ENCODE assay signal across 9 cellular contexts in genomic region chr4:54226399-54227260, GRCh38. TPM values are rescaled to one million over a fixed set of nuclear protein-coding genes. Genes with fewer than 3 reads are reported as not detected.
A peak's percentile ranks its signal among the peaks of the same experiment; 100 is the strongest.
DNase-seq lines count a peak whose midpoint lies in the region; ATAC-seq, FAIRE-seq and TF ChIP-seq lines count a peak whose summit lies in the region.
"Had no signal": no experiment of that assay in that cellular context is flagged by ENCODE, and none has a peak within 500 bp of the region (broad histone marks: within the 10 kb centered on the region; RNA-seq: fewer than 3 reads in every experiment).

No MANE protein-coding gene starts in this region.

- in situ Hi-C loops in HepG2 (cut with HindIII; ENCODE audit: extremely low pct_ligation_motif_present, low pct_unique_long_range_greater_than_20kb): loop anchor here (5.0 to 25.0 kb wide), 6 partner anchors 322 to 1212 kb away; no protein-coding TSS in a partner anchor

- TF ChIP-seq RAD21 in HepG2 (CRISPR knock-in tag; IDR thresholded peaks at IDR 0.05): no peak

- no peaks in the 10 kb centered on the region for H3K36me3 Mint-ChIP-seq in T-helper 1 cell treated with Interleukin-12 subunit alpha and Interleukin-12 subunit beta and Interleukin-4 antibody, amounts not matched to agents 30 μg/mL and 1 μg/mL, for 36 hours (ENCODE audit: low read depth)

- H3K9ac ChIP-seq in HepG2 (ENCODE audit: insufficient read depth, low read depth, low read length): no peak overlapping the region

- no peaks in the 10 kb centered on the region for H4K20me1 ChIP-seq in HepG2 (ENCODE audit: insufficient read depth, low read length)

- TF ChIP-seq EP300 in HepG2 (IDR thresholded peaks at IDR 0.05; ENCODE audit: low read depth in 2 of 2, low read length in 2 of 2) (no peak), HepG2 (CRISPR knock-in tag; IDR thresholded peaks at IDR 0.05; ENCODE audit: borderline replicate concordance) (no peak), suprapubic skin (IDR thresholded peaks at IDR 0.05) (no peak)

- H3K27ac ChIP-seq in HepG2 (ENCODE audit: extremely low read length, insufficient read depth, low read length) (no peak overlapping the region), suprapubic skin (peak overlapping the region; percentile 70)

- H3K36me3 ChIP-seq in bronchial epithelial cell (ENCODE audit: control insufficient read depth, insufficient read depth, low read length): no peaks in the 10 kb centered on the region
- no peaks in the 10 kb centered on the region for H3K36me3 ChIP-seq in HepG2 (replicated peaks in 1 of 2; ENCODE audit: control insufficient read depth in 1 of 2, insufficient read depth in 2 of 2, low read length in 2 of 2)
- H3K36me3 ChIP-seq in suprapubic skin: no peaks in the 10 kb centered on the region

- H3K27me3 Mint-ChIP-seq in T-helper 1 cell treated with Interleukin-12 subunit alpha and Interleukin-12 subunit beta and Interleukin-4 antibody, amounts not matched to agents 30 μg/mL and 1 μg/mL, for 36 hours (ENCODE audit: low read depth): peaks cover 82% of the 10 kb centered on the region

- H3K4me1 ChIP-seq in HepG2 (ENCODE audit: insufficient read depth, low read length) (peaks cover 22% of the 10 kb centered on the region), suprapubic skin (peaks cover 67% of the 10 kb centered on the region)

- no peak for FAIRE-seq in bronchial epithelial cell (lab: Jason Lieb, UNC)
- FAIRE-seq in HepG2 (lab: Jason Lieb, UNC): no peak
- FAIRE-seq: D721Med had no signal

- TF ChIP-seq CTCF in bronchial epithelial cell (IDR thresholded peaks at IDR 0.05; ENCODE audit: insufficient read depth, low read length, severe bottlenecking) (no peak), HepG2 (CRISPR knock-in tag; IDR thresholded peaks at IDR 0.05) (no peak), suprapubic skin (IDR thresholded peaks at IDR 0.05) (no peak)

- H3K4me3 ChIP-seq in bronchial epithelial cell (ENCODE audit: low read depth, low read length) (peak overlapping the region; percentile 25), HepG2 (replicated peaks in 1 of 3; ENCODE audit: insufficient read depth in 1 of 3, low read depth in 2 of 3, low read length in 3 of 3) (peak overlapping the region in 1 of 3 experiments; percentile 32; a peak in 1 of 6 replicates), suprapubic skin (peak overlapping the region; percentile 54)

- intact Hi-C loops in HepG2 (cut with micrococcal nuclease; ENCODE audit: unreplicated experiment): no loop called here

- ATAC-seq in HepG2: no peak
- no peak for ATAC-seq in GM21515 (IDR thresholded peaks at IDR 0.05; ENCODE audit: unreplicated experiment)

- DNase-seq in T-helper 1 cell (no peak), bronchial epithelial cell (ENCODE audit: low read depth) (no peak), HepG2 (ENCODE audit: low spot score) (no peak), suprapubic skin (ENCODE audit: low spot score in 2 of 2) (peak; percentile 80 to 87)
- no peak for DNase-seq in activated CD8-positive, alpha-beta memory T cell treated with anti-CD3 and anti-CD28 coated beads, Interleukin-2, amount 50 U/mL, for 48 hours
- no peak for DNase-seq in stimulated activated CD4-positive, alpha-beta T cell treated with anti-CD3 and anti-CD28 coated beads, Interleukin-4, amount 100 ng/mL, for 1 hour

- no peak overlapping the region for H2AFZ ChIP-seq in HepG2 (ENCODE audit: low read length)

- CTCF ChIA-PET in HepG2 (lab: Yijun Ruan, JAX; ENCODE audit: low intra/inter-chr PET ratio, low total read pairs): no interaction called here

- no peak for TF ChIP-seq POLR2A in HepG2 (IDR thresholded peaks at IDR 0.05; ENCODE audit: insufficient read depth in 1 of 2, low read depth in 2 of 2, low read length in 2 of 2)
- TF ChIP-seq POLR2A in suprapubic skin (IDR thresholded peaks at IDR 0.05): peak in 1 of 2 donors; percentile 60

- peak overlapping the region; percentile 20 for H3K27ac Mint-ChIP-seq in T-helper 1 cell treated with Interleukin-12 subunit alpha and Interleukin-12 subunit beta and Interleukin-4 antibody, amounts not matched to agents 30 μg/mL and 1 μg/mL, for 36 hours

- WGBS in HepG2 (ENCODE audit: low lambda C conversion rate): 56% methylated on average over 30 of the region's 47 CpGs
- 4% methylated on average over 33 of the region's 47 CpGs for WGBS in suprapubic skin

- no peaks in the 10 kb centered on the region for H3K9me3 Mint-ChIP-seq in T-helper 1 cell treated with Interleukin-12 subunit alpha and Interleukin-12 subunit beta and Interleukin-4 antibody, amounts not matched to agents 30 μg/mL and 1 μg/mL, for 36 hours

- no TSS peak for BruUV-seq in HepG2 (replicated peaks; lab: Mats Ljungman, UMichigan)

- H3K27me3 ChIP-seq in bronchial epithelial cell (ENCODE audit: control insufficient read depth, insufficient read depth, low read length) (peaks cover 26% of the 10 kb centered on the region), HepG2 (ENCODE audit: control insufficient read depth in 1 of 2, insufficient read depth in 2 of 2, low read length in 2 of 2) (peaks cover 14 to 75% of the 10 kb centered on the region in 2 experiments), suprapubic skin (peaks cover 88% of the 10 kb centered on the region)

- H3K9me3 ChIP-seq in HepG2 (ENCODE audit: low read length) (no peaks in the 10 kb centered on the region), suprapubic skin (no peaks in the 10 kb centered on the region)

- peak overlapping the region; percentile 59 for H3K4me3 Mint-ChIP-seq in T-helper 1 cell treated with Interleukin-12 subunit alpha and Interleukin-12 subunit beta and Interleukin-4 antibody, amounts not matched to agents 30 μg/mL and 1 μg/mL, for 36 hours

- H3K79me2 ChIP-seq in HepG2 (ENCODE audit: insufficient read depth, low read length): no peaks in the 10 kb centered on the region

- peaks cover 16% of the 10 kb centered on the region for H3K4me1 Mint-ChIP-seq in T-helper 1 cell treated with Interleukin-12 subunit alpha and Interleukin-12 subunit beta and Interleukin-4 antibody, amounts not matched to agents 30 μg/mL and 1 μg/mL, for 36 hours (ENCODE audit: low read depth)

- H3K4me2 ChIP-seq in HepG2 (ENCODE audit: low read depth, low read length): peak overlapping the region; percentile 68; the same call in 1 of the 2 replicates

- POLR2A ChIA-PET in HepG2 (lab: Yijun Ruan, JAX): no interaction called here

TF ChIP-seq in HepG2, 621 proteins besides CTCF, POLR2A, EP300 and RAD21:
- TF ChIP-seq ZNF20 (CRISPR knock-in tag; IDR thresholded peaks at IDR 0.05) (no peak), ZBTB1 (CRISPR knock-in tag; IDR thresholded peaks at IDR 0.05; ENCODE audit: borderline replicate concordance) (no peak), THRA (CRISPR knock-in tag; IDR thresholded peaks at IDR 0.05; ENCODE audit: borderline replicate concordance) (no peak)

RNA-seq across cellular contexts. Expression of gene PDGFRA, which starts 2.5 kb away (rescaled TPM):
- total RNA-seq in bronchial epithelial cell: 0.26 and 2.1 TPM in 2 replicates
- total RNA-seq in HepG2 (2016; rRNA removed; fragmentation: Illumina TruSeq; extraction: Trizol): 0.04 TPM in 1 of 2 replicates, not detected in the other
- not detected in 2 replicates for total RNA-seq in HepG2 (2016; cell fraction: cytosol; rRNA removed; fragmentation: Illumina TruSeq; extraction: Trizol; ENCODE audit: low read depth)
- total RNA-seq in HepG2 (2016; cell fraction: insoluble cytoplasmic fraction; rRNA removed; fragmentation: Illumina TruSeq; extraction: Trizol): 0.02 TPM in 1 of 2 replicates, not detected in the other
- total RNA-seq in HepG2 (2016; cell fraction: membrane; rRNA removed; fragmentation: Illumina TruSeq; extraction: Trizol): not detected in 2 replicates
- total RNA-seq in HepG2 (2016; cell fraction: nucleus; rRNA removed; fragmentation: Illumina TruSeq; extraction: Trizol): not detected in 2 replicates
- 0.03 TPM in 1 of 2 replicates, not detected in the other for polyA plus RNA-seq in HepG2 (2011; rRNA removed)
- 0.01 TPM in 1 of 2 replicates, not detected in the other for polyA plus RNA-seq in HepG2 (2011; cell fraction: cytosol; rRNA removed)
- 0.03 TPM in 1 of 2 replicates, not detected in the other for polyA plus RNA-seq in HepG2 (2011; cell fraction: nucleus; rRNA removed)
- not detected in 2 replicates for polyA plus RNA-seq in HepG2 (2012)
- polyA plus RNA-seq in HepG2 (2016; cell fraction: cytosol; fragmentation: Illumina TruSeq; extraction: Trizol; ENCODE audit: low read depth): not detected in 2 replicates
- not detected in 2 replicates for polyA plus RNA-seq in HepG2 (2016; cell fraction: insoluble cytoplasmic fraction; fragmentation: Illumina TruSeq; extraction: Trizol; ENCODE audit: low read depth)
- not detected in 2 replicates for polyA plus RNA-seq in HepG2 (2016; cell fraction: membrane; fragmentation: Illumina TruSeq; extraction: Trizol; ENCODE audit: low read depth)
- polyA plus RNA-seq in HepG2 (2016; cell fraction: nucleus; fragmentation: Illumina TruSeq; extraction: Trizol; ENCODE audit: insufficient read depth, low read depth): not detected in 2 replicates
- 0.26 TPM in 1 of 2 replicates, not detected in the other for polyA minus RNA-seq in HepG2 (2011; rRNA and poly(A)+ RNA removed; ENCODE audit: low replicate concordance)
- not detected in 2 replicates for polyA minus RNA-seq in HepG2 (2011; cell fraction: cytosol; rRNA and poly(A)+ RNA removed)
- not detected in 2 replicates for polyA minus RNA-seq in HepG2 (2011; cell fraction: nucleus; rRNA and poly(A)+ RNA removed)
- 10 to 100 TPM; 14.6 to 25.1 (median 17.1) TPM for total RNA-seq in suprapubic skin

Comparison
In these comparisons a context has a peak if more than half of its experiments do, and no peak if none do; other contexts are left out.
1. DNase-seq: peak in suprapubic skin (2 of 2); none in T-helper 1 cell (0 of 5), bronchial epithelial cell (single experiment), HepG2 (single experiment), activated CD8-positive, alpha-beta memory T cell treated with anti-CD3 and anti-CD28 coated beads, Interleukin-2, amount 50 U/mL, for 48 hours (single experiment) and stimulated activated CD4-positive, alpha-beta T cell treated with anti-CD3 and anti-CD28 coated beads, Interleukin-4, amount 100 ng/mL, for 1 hour (single experiment).